ENCODE assay signal across 8 cellular contexts in genomic region chr16:22369221-22369811, GRCh38. TPM values are rescaled to one million over a fixed set of nuclear protein-coding genes. Genes with fewer than 3 reads are reported as not detected.
DNase-seq lines count a peak whose midpoint lies in the region; ATAC-seq and TF ChIP-seq lines count a peak whose summit lies in the region.

No MANE protein-coding gene starts in this region.

- peak overlapping the region; percentile 61 to 99 (median 88) for H3K4me3 Mint-ChIP-seq in CD4-positive, CD25-positive, alpha-beta regulatory T cell
- H3K4me3 Mint-ChIP-seq in mesothelial cell of epicardium (no peak overlapping the region), glutamatergic neuron (ENCODE audit: unreplicated experiment) (no peak overlapping the region)

- DNase-seq in CD4-positive, CD25-positive, alpha-beta regulatory T cell = peak in 2 of 3 donors; percentile 38 to 73
- DNase-seq in Jurkat, Clone E6-1 (ENCODE audit: low read depth, low spot score) = peak; percentile 55
- DNase-seq in adrenal gland (no peak), mesothelial cell of epicardium (ENCODE audit: low spot score in 2 of 2, unreplicated experiment in 2 of 2) (no peak), glutamatergic neuron (no peak), medulla oblongata (ENCODE audit: extremely low spot score) (no peak), NCI-H774 (lab: John Stamatoyannopoulos, UW) (no peak)
- DNase-seq in activated CD4-positive, alpha-beta T cell treated with anti-CD3 and anti-CD28 coated beads, Interleukin-2, amount 50 U/mL, for 48 hours = no peak

- peaks cover 17% of the 10 kb centered on the region for H3K36me3 ChIP-seq in CD4-positive, CD25-positive, alpha-beta regulatory T cell (ENCODE audit: control insufficient read depth, insufficient read depth, low read length)
- H3K36me3 ChIP-seq in adrenal gland (replicated peaks in 1 of 2) = peaks cover 0 to 5% of the 10 kb centered on the region in 2 donors

- no peak for TF ChIP-seq POLR2A in adrenal gland (IDR thresholded peaks at IDR 0.05)

- TF ChIP-seq CTCF in adrenal gland (IDR thresholded peaks at IDR 0.05) = no peak
- TF ChIP-seq CTCF in mesothelial cell of epicardium (IDR thresholded peaks at IDR 0.05; ENCODE audit: unreplicated experiment) = no peak
- TF ChIP-seq CTCF in glutamatergic neuron (IDR thresholded peaks at IDR 0.05; ENCODE audit: partially characterized antibody, unreplicated experiment) = no peak

- ATAC-seq in CD4-positive, CD25-positive, alpha-beta regulatory T cell (ENCODE audit: low read depth in 2 of 2) = no peak

- intact Hi-C loops in adrenal gland (cut with DNase I) = no loop called here

- H3K4me1 ChIP-seq in CD4-positive, CD25-positive, alpha-beta regulatory T cell (ENCODE audit: control insufficient read depth, insufficient read depth, low read length, poor library complexity, severe bottlenecking) = peaks cover 77% of the 10 kb centered on the region
- H3K4me1 ChIP-seq in adrenal gland (replicated peaks in 1 of 2) = peaks cover 5 to 41% of the 10 kb centered on the region in 2 donors

- no peaks in the 10 kb centered on the region for H3K27me3 Mint-ChIP-seq in CD4-positive, CD25-positive, alpha-beta regulatory T cell
- no peaks in the 10 kb centered on the region for H3K27me3 Mint-ChIP-seq in mesothelial cell of epicardium (ENCODE audit: low read depth)
- H3K27me3 Mint-ChIP-seq in glutamatergic neuron (ENCODE audit: unreplicated experiment) = no peaks in the 10 kb centered on the region

- WGBS in adrenal gland, 4 donors = 40 to 58% (median 52%) methylated on average over 3 of the region's 3 CpGs

- H3K27me3 ChIP-seq in CD4-positive, CD25-positive, alpha-beta regulatory T cell (ENCODE audit: control insufficient read depth, insufficient read depth, low read length) = no peaks in the 10 kb centered on the region
- no peaks in the 10 kb centered on the region for H3K27me3 ChIP-seq in adrenal gland

- H3K4me3 ChIP-seq in CD4-positive, CD25-positive, alpha-beta regulatory T cell (ENCODE audit: low read depth, low read length) = peak overlapping the region; percentile 68
- no peak overlapping the region for H3K4me3 ChIP-seq in Jurkat, Clone E6-1 (ENCODE audit: low read length)
- H3K4me3 ChIP-seq in adrenal gland = no peak overlapping the region

- peaks cover 34% of the 10 kb centered on the region for H3K36me3 Mint-ChIP-seq in CD4-positive, CD25-positive, alpha-beta regulatory T cell
- H3K36me3 Mint-ChIP-seq in mesothelial cell of epicardium (peaks cover 7% of the 10 kb centered on the region), glutamatergic neuron (ENCODE audit: unreplicated experiment) (no peaks in the 10 kb centered on the region)

- H3K9me3 Mint-ChIP-seq in CD4-positive, CD25-positive, alpha-beta regulatory T cell = no peaks in the 10 kb centered on the region
- H3K9me3 Mint-ChIP-seq in mesothelial cell of epicardium (no peaks in the 10 kb centered on the region), glutamatergic neuron (ENCODE audit: unreplicated experiment) (no peaks in the 10 kb centered on the region)

- H3K27ac ChIP-seq in CD4-positive, CD25-positive, alpha-beta regulatory T cell (ENCODE audit: insufficient read depth, low read length, poor library complexity, severe bottlenecking) = peak overlapping the region; percentile 61
- peak overlapping the region in 4 of 5 donors; percentile 6 to 70 (median 36) for H3K27ac ChIP-seq in adrenal gland

- H3K4me1 Mint-ChIP-seq in CD4-positive, CD25-positive, alpha-beta regulatory T cell = peaks cover 37 to 84% (median 73%) of the 10 kb centered on the region in 4 donors
- peaks cover 32% of the 10 kb centered on the region for H3K4me1 Mint-ChIP-seq in mesothelial cell of epicardium
- H3K4me1 Mint-ChIP-seq in glutamatergic neuron (ENCODE audit: low read depth, unreplicated experiment) = no peaks in the 10 kb centered on the region

- peak overlapping the region in 2 of 3 donors; percentile 66 to 81 for H3K27ac Mint-ChIP-seq in CD4-positive, CD25-positive, alpha-beta regulatory T cell
- peak overlapping the region; percentile 73 for H3K27ac Mint-ChIP-seq in mesothelial cell of epicardium
- H3K27ac Mint-ChIP-seq in glutamatergic neuron (ENCODE audit: unreplicated experiment) = no peak overlapping the region

- no peaks in the 10 kb centered on the region for H3K9me3 ChIP-seq in CD4-positive, CD25-positive, alpha-beta regulatory T cell (ENCODE audit: control insufficient read depth in 2 of 2, low read length in 2 of 2)
- H3K9me3 ChIP-seq in adrenal gland (replicated peaks in 1 of 3) = no peaks in the 10 kb centered on the region

RNA-seq across cellular contexts. Expression of gene CDR2, which starts 5.1 kb away (rescaled TPM):
- total RNA-seq in CD4-positive, CD25-positive, alpha-beta regulatory T cell = 90.2 TPM
- 10 to 100 TPM; 64.7 to 82.1 (median 74.3) TPM for polyA plus RNA-seq in CD4-positive, CD25-positive, alpha-beta regulatory T cell
- polyA plus RNA-seq in Jurkat, Clone E6-1 (2012; ENCODE audit: insufficient read depth, insufficient read length) = 48.8 TPM
- total RNA-seq in adrenal gland = 10 to 100 TPM; 12.6 to 31.2 (median 17.7) TPM
- 10 to 100 TPM; 11.9 to 22.6 (median 21.0) TPM for polyA plus RNA-seq in adrenal gland
- 26.3 to 33.0 TPM (median 27.3 TPM) in 3 replicates for total RNA-seq in mesothelial cell of epicardium
- 8.5 TPM for total RNA-seq in glutamatergic neuron (ENCODE audit: unreplicated experiment)

Comparison
In these comparisons a context has a peak if more than half of its experiments do, and no peak if none do; other contexts are left out.
1. DNase-seq: peak in CD4-positive, CD25-positive, alpha-beta regulatory T cell (2 of 3) and Jurkat, Clone E6-1 (single experiment); none in adrenal gland (0 of 7), mesothelial cell of epicardium (0 of 2), glutamatergic neuron (single experiment), medulla oblongata (single experiment), NCI-H774 (single experiment) and activated CD4-positive, alpha-beta T cell treated with anti-CD3 and anti-CD28 coated beads, Interleukin-2, amount 50 U/mL, for 48 hours (0 of 2).
2. H3K4me3 Mint-ChIP-seq: peak in CD4-positive, CD25-positive, alpha-beta regulatory T cell (4 of 4); none in mesothelial cell of epicardium (single experiment) and glutamatergic neuron (single experiment).